Comparison of ENCODE assay signal across 34 cellular contexts in genomic region chr5:3191585-3191984, GRCh38.
"Had no signal": no experiment of that assay in that cellular context is flagged by ENCODE, and none has a peak within 500 bp of the region (broad histone marks: within the 10 kb centered on the region; RNA-seq: fewer than 3 reads in every experiment).

No MANE protein-coding gene starts in this region.

- H3K36me3 ChIP-seq: MG63 had no signal

- H3K9me3 ChIP-seq: MG63 had no signal

- H3K4me3 ChIP-seq: MG63 had no signal

- H3K27ac ChIP-seq: KMS-11 had no signal

- H3K4me2 ChIP-seq: KMS-11 had no signal

- H3K9ac ChIP-seq: KMS-11 had no signal

- DNase-seq: Karpas-422, Kasumi-1, KG1, MG63, MM.1S, MV-4-11, NCI-H1048, NCI-H1092, NCI-H1092 treated with DMSO at 0.1 percent for 48 hours, NCI-H1105, NCI-H1105 treated with DMSO at 0.1 percent for 48 hours, NCI-H1417, NCI-H1417 treated with DMSO at 0.1 percent for 48 hours, NCI-H1436, NCI-H1436 treated with DMSO at 0.1 percent for 48 hours, NCI-H146, NCI-H1694, NCI-H1694 treated with DMSO at 0.1 percent for 48 hours, NCI-H187, NCI-H187 treated with DMSO at 0.1 percent for 48 hours, NCI-H1930, NCI-H2029, NCI-H2029 treated with DMSO at 0.1 percent for 48 hours, NCI-H2081, NCI-H2081 treated with DMSO at 0.1 percent for 48 hours, NCI-H2107, NCI-H2171, NCI-H2171 treated with DMSO at 0.1 percent for 48 hours, NCI-H2227 treated with DMSO at 0.1 percent for 48 hours, NCI-H226, NCI-H345, NCI-H446, NCI-H446 treated with DMSO at 0.1 percent for 48 hours had no signal
